Comparison of ENCODE assay signal across 3 cellular contexts in the genomic region with DNA sequence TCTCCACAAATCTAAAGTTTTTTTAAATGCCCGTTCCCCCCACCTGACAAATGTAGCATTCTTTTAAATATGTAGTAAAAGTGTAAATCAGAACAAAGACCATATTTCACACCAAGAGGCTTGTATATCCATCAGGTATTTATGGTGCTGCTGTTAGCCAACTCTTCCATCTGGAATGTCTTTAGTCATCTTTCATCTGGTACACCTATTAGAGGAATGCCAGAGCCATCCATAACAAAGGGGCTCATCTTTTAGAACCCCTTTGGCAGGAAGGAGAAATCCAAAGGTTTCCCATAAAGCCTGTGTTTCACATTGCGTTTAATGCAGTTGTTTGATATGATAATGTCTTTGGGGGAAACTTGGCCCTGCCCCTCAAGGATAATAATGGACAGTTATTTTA.
TF ChIP-seq lines count a peak whose summit lies in the region.

No MANE protein-coding gene starts in this region.

TF ChIP-seq in SK-N-SH, 30 proteins besides CTCF, POLR2A, EP300 and RAD21 (continued from another document):
- TF ChIP-seq, protein P1, sequence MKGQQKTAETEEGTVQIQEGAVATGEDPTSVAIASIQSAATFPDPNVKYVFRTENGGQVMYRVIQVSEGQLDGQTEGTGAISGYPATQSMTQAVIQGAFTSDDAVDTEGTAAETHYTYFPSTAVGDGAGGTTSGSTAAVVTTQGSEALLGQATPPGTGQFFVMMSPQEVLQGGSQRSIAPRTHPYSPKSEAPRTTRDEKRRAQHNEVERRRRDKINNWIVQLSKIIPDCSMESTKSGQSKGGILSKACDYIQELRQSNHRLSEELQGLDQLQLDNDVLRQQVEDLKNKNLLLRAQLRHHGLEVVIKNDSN (IDR thresholded peaks at IDR 0.05; ENCODE audit: borderline replicate concordance, low read depth), result no peak
- no peak for TF ChIP-seq RCOR1 (IDR thresholded peaks at IDR 0.05; ENCODE audit: low read length)
- TF ChIP-seq ZBTB33 (IDR thresholded peaks at IDR 0.05; ENCODE audit: borderline replicate concordance, low read depth), result no peak
- no peak for TF ChIP-seq NRF1 (IDR thresholded peaks at IDR 0.05; ENCODE audit: low read depth, low read length)

TF ChIP-seq in SK-N-SH treated with all-trans-retinoic acid at 6 μM for 48 hours, 23 proteins besides CTCF, POLR2A, EP300 and RAD21 (continued from another document):
- TF ChIP-seq, protein P2, sequence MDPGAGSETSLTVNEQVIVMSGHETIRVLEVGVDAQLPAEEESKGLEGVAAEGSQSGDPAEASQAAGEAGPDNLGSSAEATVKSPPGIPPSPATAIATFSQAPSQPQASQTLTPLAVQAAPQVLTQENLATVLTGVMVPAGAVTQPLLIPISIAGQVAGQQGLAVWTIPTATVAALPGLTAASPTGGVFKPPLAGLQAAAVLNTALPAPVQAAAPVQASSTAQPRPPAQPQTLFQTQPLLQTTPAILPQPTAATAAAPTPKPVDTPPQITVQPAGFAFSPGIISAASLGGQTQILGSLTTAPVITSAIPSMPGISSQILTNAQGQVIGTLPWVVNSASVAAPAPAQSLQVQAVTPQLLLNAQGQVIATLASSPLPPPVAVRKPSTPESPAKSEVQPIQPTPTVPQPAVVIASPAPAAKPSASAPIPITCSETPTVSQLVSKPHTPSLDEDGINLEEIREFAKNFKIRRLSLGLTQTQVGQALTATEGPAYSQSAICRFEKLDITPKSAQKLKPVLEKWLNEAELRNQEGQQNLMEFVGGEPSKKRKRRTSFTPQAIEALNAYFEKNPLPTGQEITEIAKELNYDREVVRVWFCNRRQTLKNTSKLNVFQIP (CRISPR knock-in tag; IDR thresholded peaks at IDR 0.05; ENCODE audit: borderline replicate concordance, low read depth), result no peak
- TF ChIP-seq, protein P3, sequence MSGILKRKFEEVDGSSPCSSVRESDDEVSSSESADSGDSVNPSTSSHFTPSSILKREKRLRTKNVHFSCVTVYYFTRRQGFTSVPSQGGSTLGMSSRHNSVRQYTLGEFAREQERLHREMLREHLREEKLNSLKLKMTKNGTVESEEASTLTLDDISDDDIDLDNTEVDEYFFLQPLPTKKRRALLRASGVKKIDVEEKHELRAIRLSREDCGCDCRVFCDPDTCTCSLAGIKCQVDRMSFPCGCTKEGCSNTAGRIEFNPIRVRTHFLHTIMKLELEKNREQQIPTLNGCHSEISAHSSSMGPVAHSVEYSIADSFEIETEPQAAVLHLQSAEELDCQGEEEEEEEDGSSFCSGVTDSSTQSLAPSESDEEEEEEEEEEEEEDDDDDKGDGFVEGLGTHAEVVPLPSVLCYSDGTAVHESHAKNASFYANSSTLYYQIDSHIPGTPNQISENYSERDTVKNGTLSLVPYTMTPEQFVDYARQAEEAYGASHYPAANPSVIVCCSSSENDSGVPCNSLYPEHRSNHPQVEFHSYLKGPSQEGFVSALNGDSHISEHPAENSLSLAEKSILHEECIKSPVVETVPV (CRISPR knock-in tag; IDR thresholded peaks at IDR 0.05), result no peak
- TF ChIP-seq PPARA (CRISPR knock-in tag; IDR thresholded peaks at IDR 0.05; ENCODE audit: borderline replicate concordance), result no peak
TF ChIP-seq in SK-N-SH treated with all-trans-retinoic acid at 6 μM for 48 hours: peak in this region for 0.

TF ChIP-seq in WTC11, 78 proteins besides CTCF, POLR2A, EP300 and RAD21 (continued from another document):
- TF ChIP-seq ZNF425 (CRISPR knock-in tag; conservative IDR thresholded peaks at IDR 0.05) (no peak), JAZF1 (CRISPR knock-in tag; IDR thresholded peaks at IDR 0.05) (no peak), ZMAT4 (CRISPR knock-in tag; IDR thresholded peaks at IDR 0.05) (no peak), ARID4B (CRISPR knock-in tag; IDR thresholded peaks at IDR 0.05; ENCODE audit: borderline replicate concordance) (no peak), ZNF263 (CRISPR knock-in tag; IDR thresholded peaks at IDR 0.05; ENCODE audit: low read depth) (no peak), E2F1 (CRISPR knock-in tag; IDR thresholded peaks at IDR 0.05) (no peak)
- TF ChIP-seq, protein P1 (CRISPR knock-in tag; IDR thresholded peaks at IDR 0.05), result no peak
- TF ChIP-seq, protein P4, sequence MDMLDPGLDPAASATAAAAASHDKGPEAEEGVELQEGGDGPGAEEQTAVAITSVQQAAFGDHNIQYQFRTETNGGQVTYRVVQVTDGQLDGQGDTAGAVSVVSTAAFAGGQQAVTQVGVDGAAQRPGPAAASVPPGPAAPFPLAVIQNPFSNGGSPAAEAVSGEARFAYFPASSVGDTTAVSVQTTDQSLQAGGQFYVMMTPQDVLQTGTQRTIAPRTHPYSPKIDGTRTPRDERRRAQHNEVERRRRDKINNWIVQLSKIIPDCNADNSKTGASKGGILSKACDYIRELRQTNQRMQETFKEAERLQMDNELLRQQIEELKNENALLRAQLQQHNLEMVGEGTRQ (CRISPR knock-in tag; IDR thresholded peaks at IDR 0.05), result no peak
